Comparison of ENCODE assay signal across 16 cellular contexts in the genomic region with DNA sequence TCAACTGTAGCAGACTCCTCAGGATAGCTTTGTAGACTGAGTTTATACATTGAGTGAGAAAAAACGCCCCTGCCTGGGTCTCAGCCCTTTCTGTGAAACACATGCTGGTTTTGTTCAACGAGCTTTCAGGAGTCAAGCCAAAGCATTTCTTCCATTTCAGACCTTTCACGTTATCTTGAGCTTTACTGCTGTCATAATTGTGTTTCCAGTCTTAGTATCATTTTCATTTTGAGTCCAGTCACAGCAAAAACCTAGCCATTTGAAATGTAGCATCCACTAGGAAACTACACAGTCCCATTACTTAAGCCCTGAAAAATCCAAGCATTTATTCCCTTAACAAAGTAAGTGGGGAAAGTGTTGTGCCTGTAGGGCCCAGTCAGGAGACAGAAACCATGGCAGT.
"Had no signal": no experiment of that assay in that cellular context is flagged by ENCODE, and none has a peak within 500 bp of the region (broad histone marks: within the 10 kb centered on the region; RNA-seq: fewer than 3 reads in every experiment).

No MANE protein-coding gene starts in this region.

- H3K27ac Mint-ChIP-seq: activated naive CD4-positive, alpha-beta T cell treated with anti-CD3 and anti-CD28 coated beads, Interleukin-2, amount 10 ng/mL, durations not matched to agents 7 days and 5 days; activated T-cell treated with anti-CD3 and anti-CD28 coated beads, Interleukin-2, amount 50 U/mL, for 24 hours; immature natural killer cell; natural killer cell treated with Interleukin-12 subunit alpha and Interleukin-12 subunit beta and Interleukin-15 and Interleukin-18, amount 100 ng/mL, for 72 hours; WTC11 had no signal

- H3K9me3 ChIP-seq: body of pancreas, left ventricle myocardium inferior, prostate gland, upper lobe of right lung had no signal

- H3K27ac ChIP-seq: body of pancreas, cardiac muscle cell, hepatocyte, left ventricle myocardium inferior, prostate gland, upper lobe of right lung had no signal

- H3K4me3 ChIP-seq: body of pancreas, cardiac muscle cell, hepatocyte, left ventricle myocardium inferior, prostate gland, upper lobe of right lung had no signal

- H3K4me1 ChIP-seq: left ventricle myocardium inferior, prostate gland, upper lobe of right lung had no signal

- H2AFZ ChIP-seq: hepatocyte had no signal

- H3K36me3 Mint-ChIP-seq: activated naive CD4-positive, alpha-beta T cell treated with anti-CD3 and anti-CD28 coated beads, Interleukin-2, amount 10 ng/mL, durations not matched to agents 7 days and 5 days; immature natural killer cell; natural killer cell treated with Interleukin-12 subunit alpha and Interleukin-12 subunit beta and Interleukin-15 and Interleukin-18, amount 100 ng/mL, for 72 hours; WTC11 had no signal

- H3K4me2 ChIP-seq: hepatocyte had no signal

- H3K4me1 Mint-ChIP-seq: activated naive CD4-positive, alpha-beta T cell treated with anti-CD3 and anti-CD28 coated beads, Interleukin-2, amount 10 ng/mL, durations not matched to agents 7 days and 5 days; immature natural killer cell had no signal

- H3K9me3 Mint-ChIP-seq: activated naive CD4-positive, alpha-beta T cell treated with anti-CD3 and anti-CD28 coated beads, Interleukin-2, amount 10 ng/mL, durations not matched to agents 7 days and 5 days; activated T-cell treated with anti-CD3 and anti-CD28 coated beads, Interleukin-2, amount 50 U/mL, for 24 hours; immature natural killer cell; natural killer cell treated with Interleukin-12 subunit alpha and Interleukin-12 subunit beta and Interleukin-15 and Interleukin-18, amount 100 ng/mL, for 72 hours; WTC11 had no signal

- H3K4me3 Mint-ChIP-seq: activated naive CD4-positive, alpha-beta T cell treated with anti-CD3 and anti-CD28 coated beads, Interleukin-2, amount 10 ng/mL, durations not matched to agents 7 days and 5 days; activated T-cell treated with anti-CD3 and anti-CD28 coated beads, Interleukin-2, amount 50 U/mL, for 24 hours; immature natural killer cell; natural killer cell treated with Interleukin-12 subunit alpha and Interleukin-12 subunit beta and Interleukin-15 and Interleukin-18, amount 100 ng/mL, for 72 hours; WTC11 had no signal

- DNase-seq: activated effector memory CD4-positive, alpha-beta T cell treated with anti-CD3 and anti-CD28 coated beads, Interleukin-2, amount 50 U/mL, for 16 hours; activated naive CD4-positive, alpha-beta T cell treated with anti-CD3 and anti-CD28 coated beads, Interleukin-2, amount 10 ng/mL, durations not matched to agents 7 days and 5 days; activated T-cell treated with anti-CD3 and anti-CD28 coated beads, Interleukin-2, amount 50 U/mL, for 24 hours; glutamatergic neuron; immature natural killer cell; left ventricle myocardium inferior; stimulated activated CD4-positive, alpha-beta T cell treated with anti-CD3 and anti-CD28 coated beads, Interleukin-4, amount 100 ng/mL, for 24 hours; stimulated activated naive CD8-positive, alpha-beta T cell treated with anti-CD3 and anti-CD28 coated beads, Interleukin-15, Interleukin-2, amounts not matched to agents 100 U/mL and 50 U/mL, for 24 hours; T-helper 9 cell; upper lobe of right lung had no signal

- ATAC-seq: body of pancreas; natural killer cell treated with Interleukin-12 subunit alpha and Interleukin-12 subunit beta and Interleukin-15 and Interleukin-18, amount 100 ng/mL, for 72 hours; stimulated activated naive CD8-positive, alpha-beta T cell treated with anti-CD3 and anti-CD28 coated beads, Interleukin-15, Interleukin-2, amounts not matched to agents 100 U/mL and 50 U/mL, for 24 hours had no signal

- H3K27me3 ChIP-seq: body of pancreas, cardiac muscle cell, hepatocyte, upper lobe of right lung had no signal

- H3K36me3 ChIP-seq: cardiac muscle cell, left ventricle myocardium inferior, prostate gland, upper lobe of right lung had no signal
